17 cellular contexts compared by ENCODE assay signal in genomic region chr11:8038393-8038792, GRCh38. TPM values are rescaled to one million over a fixed set of nuclear protein-coding genes. Genes with fewer than 3 reads are reported as not detected.
A peak's percentile ranks its signal among the peaks of the same experiment; 100 is the strongest.
DNase-seq lines count a peak whose midpoint lies in the region; ATAC-seq and TF ChIP-seq lines count a peak whose summit lies in the region.
"Had no signal": no experiment of that assay in that cellular context is flagged by ENCODE, and none has a peak within 500 bp of the region (broad histone marks: within the 10 kb centered on the region; RNA-seq: fewer than 3 reads in every experiment).

No MANE protein-coding gene starts in this region.

- H3K4me3 ChIP-seq in BLaER1 (no peak overlapping the region), GM23338 (no peak overlapping the region), mesendoderm (ENCODE audit: low read length) (no peak overlapping the region)
- H3K4me3 ChIP-seq: cardiac muscle cell, GM23248 had no signal

- H3K9me3 Mint-ChIP-seq in GM23338, result no peaks in the 10 kb centered on the region
- peaks cover 0 to 3% (median 0%) of the 10 kb centered on the region in 5 experiments for H3K9me3 Mint-ChIP-seq in brain
- H3K9me3 Mint-ChIP-seq in activated CD4-positive, alpha-beta T cell treated with anti-CD3 and anti-CD28 coated beads for 36 hours (ENCODE audit: low read depth), result no peaks in the 10 kb centered on the region
- H3K9me3 Mint-ChIP-seq: activated T-helper 2 cell treated with anti-CD3 and anti-CD28 coated beads, Interferon-gamma antibody, Interleukin-2, Interleukin-4, amounts not matched to agents 10 μg/mL and 5 μg/mL and 100 μg/mL, durations not matched to agents 14 hours and 24 hours and 36 hours; T-helper 1 cell treated with Interleukin-12 subunit alpha and Interleukin-12 subunit beta and Interleukin-4 antibody, amounts not matched to agents 30 μg/mL and 1 μg/mL, for 36 hours had no signal

- H3F3A ChIP-seq in GM23338 (replicated peaks; ENCODE audit: low read depth), result no peaks in the 10 kb centered on the region

- no peaks in the 10 kb centered on the region for H4K20me1 ChIP-seq in BLaER1
- no peaks in the 10 kb centered on the region for H4K20me1 ChIP-seq in GM23338 (replicated peaks; ENCODE audit: insufficient read depth)

- H3K27me3 ChIP-seq in BLaER1 (no peaks in the 10 kb centered on the region), GM23338 (ENCODE audit: insufficient read depth) (no peaks in the 10 kb centered on the region), mesendoderm (ENCODE audit: insufficient read depth, low read length, poor library complexity) (no peaks in the 10 kb centered on the region)

- no peak overlapping the region for H2BK120ac ChIP-seq in mesendoderm (ENCODE audit: low read depth, low read length)

- no peaks in the 10 kb centered on the region for H3K36me3 ChIP-seq in BLaER1
- no peaks in the 10 kb centered on the region for H3K36me3 ChIP-seq in GM23338 (ENCODE audit: insufficient read depth)
- H3K36me3 ChIP-seq in mesendoderm (ENCODE audit: control insufficient read depth, insufficient read depth, low read length), result no peaks in the 10 kb centered on the region
- H3K36me3 ChIP-seq: cardiac muscle cell had no signal

- H3K27ac Mint-ChIP-seq in GM23338 (no peak overlapping the region), brain (peak overlapping the region; percentile 46 to 95 (median 83))
- H3K27ac Mint-ChIP-seq in activated CD4-positive, alpha-beta T cell treated with anti-CD3 and anti-CD28 coated beads for 36 hours, result no peak overlapping the region
- H3K27ac Mint-ChIP-seq: activated T-helper 2 cell treated with anti-CD3 and anti-CD28 coated beads, Interferon-gamma antibody, Interleukin-2, Interleukin-4, amounts not matched to agents 10 μg/mL and 5 μg/mL and 100 μg/mL, durations not matched to agents 14 hours and 24 hours and 36 hours; IgD-negative memory B cell; T-helper 1 cell treated with Interleukin-12 subunit alpha and Interleukin-12 subunit beta and Interleukin-4 antibody, amounts not matched to agents 30 μg/mL and 1 μg/mL, for 36 hours had no signal

- CTCF ChIA-PET in activated CD4-positive, alpha-beta T cell treated with anti-CD3 and anti-CD28 coated beads for 36 hours (lab: Charles Lee), result interaction anchor here (0.6 to 8.3 kb wide), 2 partner anchors 31 to 61 kb away, joined by 3 to 86 read pairs; no protein-coding TSS in a partner anchor

- H3K4me2 ChIP-seq in BLaER1, result peak overlapping the region; percentile 39
- H3K4me2 ChIP-seq in GM23338, result no peak overlapping the region
- no peak overlapping the region for H3K4me2 ChIP-seq in mesendoderm (ENCODE audit: low read length)

- no peak overlapping the region for H3K56ac ChIP-seq in mesendoderm (ENCODE audit: low read length)

- H3K9ac ChIP-seq in BLaER1 (no peak overlapping the region), mesendoderm (ENCODE audit: low read length) (no peak overlapping the region)
- H3K9ac ChIP-seq: GM23248 had no signal

- DNase-seq in GM23338 (ENCODE audit: low spot score) (peak; percentile 63), mesendoderm (peak; percentile 66), glomerular visceral epithelial cell (ENCODE audit: extremely low spot score) (no peak)
- DNase-seq in activated CD4-positive, alpha-beta T cell treated with anti-CD3 and anti-CD28 coated beads for 36 hours, result no peak
- DNase-seq: activated CD4-positive, CD25-positive, alpha-beta regulatory T cell; GM23248; kidney glomerular epithelial cell; NCI-H226; stimulated activated CD4-positive, alpha-beta T cell treated with anti-CD3 and anti-CD28 coated beads, Interleukin-2, amount 100 ng/mL, for 48 hours had no signal

- no peak overlapping the region for H3K18ac ChIP-seq in mesendoderm (ENCODE audit: low read length)

- no peak overlapping the region for H4K8ac ChIP-seq in mesendoderm (ENCODE audit: low read depth, low read length)

- H3K27ac ChIP-seq in BLaER1, result no peak overlapping the region
- H3K27ac ChIP-seq in GM23338 (ENCODE audit: low read depth), result no peak overlapping the region
- no peak overlapping the region for H3K27ac ChIP-seq in mesendoderm (ENCODE audit: low read depth, low read length)
- H3K27ac ChIP-seq: cardiac muscle cell, GM23248 had no signal

- H3K9me3 ChIP-seq in BLaER1, result no peaks in the 10 kb centered on the region

- H3K27me3 Mint-ChIP-seq in GM23338 (ENCODE audit: insufficient read depth, low read depth, poor library complexity), result peaks cover 6% of the 10 kb centered on the region
- H3K27me3 Mint-ChIP-seq in brain, result peaks cover 4% of the 10 kb centered on the region
- peaks cover 7% of the 10 kb centered on the region for H3K27me3 Mint-ChIP-seq in activated CD4-positive, alpha-beta T cell treated with anti-CD3 and anti-CD28 coated beads for 36 hours

- H3K4me1 Mint-ChIP-seq in GM23338 (peaks cover 5% of the 10 kb centered on the region), brain (peaks cover 65% of the 10 kb centered on the region)
- H3K4me1 Mint-ChIP-seq in activated CD4-positive, alpha-beta T cell treated with anti-CD3 and anti-CD28 coated beads for 36 hours, result no peaks in the 10 kb centered on the region

- H2BK15ac ChIP-seq in mesendoderm (replicated peaks; ENCODE audit: low read depth), result no peak overlapping the region

- TF ChIP-seq CTCF in GM23338 (conservative IDR thresholded peaks at IDR 0.05; ENCODE audit: low read depth in 2 of 2) (no peak), brain (conservative IDR thresholded peaks at IDR 0.05) (no peak)

- POLR2A ChIA-PET in activated CD4-positive, alpha-beta T cell treated with anti-CD3 and anti-CD28 coated beads for 36 hours (lab: Charles Lee), result no interaction called here

- H3K79me1 ChIP-seq in mesendoderm (ENCODE audit: low read length), result no peaks in the 10 kb centered on the region

- H3K4ac ChIP-seq in mesendoderm (ENCODE audit: low read depth, low read length), result no peak overlapping the region

- H3K9me2 ChIP-seq in GM23338 (ENCODE audit: insufficient read depth), result no peaks in the 10 kb centered on the region

- H3K4me3 Mint-ChIP-seq in GM23338, result no peak overlapping the region
- H3K4me3 Mint-ChIP-seq in brain, result peak overlapping the region in 4 of 5 experiments; percentile 9 to 57 (median 44)
- no peak overlapping the region for H3K4me3 Mint-ChIP-seq in activated CD4-positive, alpha-beta T cell treated with anti-CD3 and anti-CD28 coated beads for 36 hours
- H3K4me3 Mint-ChIP-seq: IgD-negative memory B cell; T-helper 1 cell treated with Interleukin-12 subunit alpha and Interleukin-12 subunit beta and Interleukin-4 antibody, amounts not matched to agents 30 μg/mL and 1 μg/mL, for 36 hours had no signal

- WGBS in mesendoderm (ENCODE audit: extremely low coverage, insufficient coverage, low lambda C conversion rate), result no CpG with 5 or more reads among the region's 8 CpGs

- H4K5ac ChIP-seq in mesendoderm (ENCODE audit: low read length), result no peak overlapping the region

- no peak overlapping the region for H2AFZ ChIP-seq in GM23338
- H2AFZ ChIP-seq: GM23248 had no signal

- no peak overlapping the region for H2AK5ac ChIP-seq in mesendoderm (ENCODE audit: low read length)

- ATAC-seq in GM23338 (peak; percentile 30; the same call in 2 of the 3 replicates), GM21717 (IDR thresholded peaks at IDR 0.05; ENCODE audit: unreplicated experiment) (no peak), HG03520 (IDR thresholded peaks at IDR 0.05; ENCODE audit: unreplicated experiment) (no peak)
- ATAC-seq in activated CD4-positive, alpha-beta T cell treated with anti-CD3 and anti-CD28 coated beads for 36 hours, result no peak

- H2BK5ac ChIP-seq in mesendoderm (ENCODE audit: low read length), result no peak overlapping the region

- H3K23ac ChIP-seq in mesendoderm (ENCODE audit: low read length), result no peak overlapping the region

- H3K79me2 ChIP-seq in GM23338 (replicated peaks; ENCODE audit: insufficient read depth) (no peaks in the 10 kb centered on the region), mesendoderm (ENCODE audit: control insufficient read depth, insufficient read depth, low read length) (no peaks in the 10 kb centered on the region)

- intact Hi-C loops in activated CD4-positive, alpha-beta T cell treated with anti-CD3 and anti-CD28 coated beads for 36 hours (cut with DNase I, micrococcal nuclease), result loop anchor here in 1 of 2 experiments (5.0 kb wide), 1 partner anchor 34 kb away; no protein-coding TSS in a partner anchor

- H3K36me3 Mint-ChIP-seq in GM23338 (ENCODE audit: low read depth), result no peaks in the 10 kb centered on the region
- H3K36me3 Mint-ChIP-seq in brain, result no peaks in the 10 kb centered on the region
- H3K36me3 Mint-ChIP-seq in activated CD4-positive, alpha-beta T cell treated with anti-CD3 and anti-CD28 coated beads for 36 hours (ENCODE audit: low read depth), result no peaks in the 10 kb centered on the region
- H3K36me3 Mint-ChIP-seq: IgD-negative memory B cell had no signal

- H3K4me1 ChIP-seq in BLaER1 (peaks cover 13% of the 10 kb centered on the region), GM23338 (ENCODE audit: insufficient read depth) (peaks cover 3% of the 10 kb centered on the region; the same call in 1 of the 2 replicates), mesendoderm (ENCODE audit: control insufficient read depth, low read depth, low read length) (no peaks in the 10 kb centered on the region)

TF ChIP-seq in GM23338, 12 proteins besides CTCF, POLR2A, EP300 and RAD21 (continues in another document):
- TF ChIP-seq ZNF114 (CRISPR knock-in tag; IDR thresholded peaks at IDR 0.05) (no peak), JUNB (IDR thresholded peaks at IDR 0.05; ENCODE audit: unreplicated experiment) (no peak)

RNA-seq across cellular contexts. Expression of gene TUB, which starts 42.6 kb away (rescaled TPM):
- total RNA-seq in GM23338 (2014; rRNA removed; shearing (Covaris generic)), result 23.7 and 30.4 TPM in 2 replicates
- polyA plus RNA-seq in GM23338 (2016; fragmentation: Nextera tagmentation; extraction: Ambion mirVana), result 5.0 and 5.5 TPM in 2 replicates
- polyA plus RNA-seq in brain (ENCODE audit: insufficient read depth, low read depth, low replicate concordance), result 4.8 TPM
- polyA plus RNA-seq in mesendoderm (2013, experiment 1 of 2), result 8.2 TPM
- polyA plus RNA-seq in mesendoderm (2013, experiment 2 of 2), result 7.9 TPM
- under 1 TPM; 0.33 to 0.48 TPM for total RNA-seq in activated CD4-positive, alpha-beta T cell treated with anti-CD3 and anti-CD28 coated beads for 36 hours
- polyA plus RNA-seq: IgD-negative memory B cell had no signal

RNA-seq across cellular contexts. Expression of gene EIF3F, which starts 51.3 kb away (rescaled TPM):
- 351 and 555 TPM in 2 replicates for total RNA-seq in GM23338 (2014; rRNA removed; shearing (Covaris generic))
- polyA plus RNA-seq in GM23338 (2016; fragmentation: Nextera tagmentation; extraction: Ambion mirVana), result 235 and 237 TPM in 2 replicates
- 292 TPM for polyA plus RNA-seq in brain (ENCODE audit: insufficient read depth, low read depth, low replicate concordance)
- polyA plus RNA-seq in mesendoderm (2013, experiment 1 of 2), result 498 TPM
- polyA plus RNA-seq in mesendoderm (2013, experiment 2 of 2), result 521 TPM
- 100 to 1,000 TPM; 270 to 289 TPM for total RNA-seq in activated CD4-positive, alpha-beta T cell treated with anti-CD3 and anti-CD28 coated beads for 36 hours

Comparison
In these comparisons a context has a peak if more than half of its experiments do, and no peak if none do; other contexts are left out.
1. DNase-seq: peak in GM23338 (single experiment) and mesendoderm (single experiment); none in glomerular visceral epithelial cell (single experiment) and activated CD4-positive, alpha-beta T cell treated with anti-CD3 and anti-CD28 coated beads for 36 hours (single experiment).
2. H3K27ac Mint-ChIP-seq: peak in brain (5 of 5); none in GM23338 (single experiment) and activated CD4-positive, alpha-beta T cell treated with anti-CD3 and anti-CD28 coated beads for 36 hours (single experiment).
3. H3K4me3 Mint-ChIP-seq: peak in brain (4 of 5); none in GM23338 (single experiment) and activated CD4-positive, alpha-beta T cell treated with anti-CD3 and anti-CD28 coated beads for 36 hours (single experiment).
4. RNA of gene TUB, which starts 42.6 kb away (total RNA-seq): 23.7 to 30.4 TPM in GM23338; 0.33 to 0.48 TPM in activated CD4-positive, alpha-beta T cell treated with anti-CD3 and anti-CD28 coated beads for 36 hours; every median in the first group is over 10 times any median in the second.